Comparison of ENCODE assay signal across 8 cellular contexts in genomic region chr11:30586251-30587144, GRCh38. TPM values are rescaled to one million over a fixed set of nuclear protein-coding genes. Genes with fewer than 3 reads are reported as not detected.
A peak's percentile ranks its signal among the peaks of the same experiment; 100 is the strongest.
DNase-seq lines count a peak whose midpoint lies in the region; ATAC-seq, FAIRE-seq and TF ChIP-seq lines count a peak whose summit lies in the region.

MPPED2 (minus strand) TSS chr11:30586353; CDS start chr11:30580373, 5,980 bp downstream.

- H3K4me3 Mint-ChIP-seq in activated CD4-positive, alpha-beta memory T cell treated with anti-CD3 and anti-CD28 coated beads for 36 hours, result no peak within 1 kb of the TSS

- 25 to 37% methylated on average over 4 to 7 of the region's 49 CpGs for WGBS in gastroesophageal sphincter (ENCODE audit: low coverage in 1 of 2), 2 donors

- ATAC-seq in GM19438 (IDR thresholded peaks at IDR 0.05; ENCODE audit: low read depth, unreplicated experiment) (peak; percentile 97), HG03460 (IDR thresholded peaks at IDR 0.05; ENCODE audit: unreplicated experiment) (peak; percentile 93), gastroesophageal sphincter (peak; percentile 50)

- H3K4me1 Mint-ChIP-seq in activated CD4-positive, alpha-beta memory T cell treated with anti-CD3 and anti-CD28 coated beads for 36 hours (ENCODE audit: low read depth), result peaks cover 2% of the 10 kb centered on the region

- H3K36me3 ChIP-seq in gastroesophageal sphincter, result no peaks in the 10 kb centered on the region

- TF ChIP-seq POLR2A in gastroesophageal sphincter (IDR thresholded peaks at IDR 0.05), result no peak

- H3K9me3 ChIP-seq in gastroesophageal sphincter, result no peaks in the 10 kb centered on the region

- DNase-seq in G401 (ENCODE audit: low spot score) (peak; percentile 24), nucleus accumbens (lab: John Stamatoyannopoulos, UW) (peak in 36 of 56 donors; percentile 8 to 77 (median 44)), RCC 7860 (ENCODE audit: low spot score) (no peak), NCI-H2107 treated with DMSO at 0.1 percent for 48 hours (lab: John Stamatoyannopoulos, UW; ENCODE audit: unreplicated experiment) (no peak)
- peak; percentile 9 for DNase-seq in activated CD4-positive, alpha-beta memory T cell treated with anti-CD3 and anti-CD28 coated beads for 36 hours

- intact Hi-C loops in activated CD4-positive, alpha-beta memory T cell treated with anti-CD3 and anti-CD28 coated beads for 36 hours (cut with micrococcal nuclease), result no loop called here

- H3K27ac Mint-ChIP-seq in activated CD4-positive, alpha-beta memory T cell treated with anti-CD3 and anti-CD28 coated beads for 36 hours, result no peak within 1 kb of the TSS

- H3K4me1 ChIP-seq in gastroesophageal sphincter, result peaks cover 0 to 39% (median 0%) of the 10 kb centered on the region in 3 donors

- peaks cover 38% of the 10 kb centered on the region for H3K27me3 Mint-ChIP-seq in activated CD4-positive, alpha-beta memory T cell treated with anti-CD3 and anti-CD28 coated beads for 36 hours

- H3K4me3 ChIP-seq in gastroesophageal sphincter, result peak within 1 kb of the TSS; percentile 49 to 81

- peak; percentile 14 to 58 (median 40) for TF ChIP-seq CTCF in gastroesophageal sphincter (IDR thresholded peaks at IDR 0.05)

- in situ Hi-C loops in G401 (cut with HindIII; ENCODE audit: low sequenced_read_pairs), result no loop called here

- no peak for TF ChIP-seq EP300 in gastroesophageal sphincter (IDR thresholded peaks at IDR 0.05)

- CTCF ChIA-PET in activated CD4-positive, alpha-beta memory T cell treated with anti-CD3 and anti-CD28 coated beads for 36 hours (lab: Charles Lee), result no interaction called here

- H3K36me3 Mint-ChIP-seq in activated CD4-positive, alpha-beta memory T cell treated with anti-CD3 and anti-CD28 coated beads for 36 hours, result peaks cover 2% of the 10 kb centered on the region

- H3K9me3 Mint-ChIP-seq in activated CD4-positive, alpha-beta memory T cell treated with anti-CD3 and anti-CD28 coated beads for 36 hours, result no peaks in the 10 kb centered on the region

- peaks cover 10% of the 10 kb centered on the region for H3K27me3 ChIP-seq in gastroesophageal sphincter

- H3K27ac ChIP-seq in gastroesophageal sphincter, result peak within 1 kb of the TSS; percentile 11 to 88 (median 87)

- POLR2A ChIA-PET in activated CD4-positive, alpha-beta memory T cell treated with anti-CD3 and anti-CD28 coated beads for 36 hours (lab: Charles Lee), result no interaction called here

- no peak for FAIRE-seq in RCC 7860 (lab: Jason Lieb, UNC)

RNA-seq across cellular contexts. Expression of gene MPPED2, which starts in this region (rescaled TPM):
- total RNA-seq in G401 (2014; rRNA removed; shearing (Covaris generic)), result not detected in 2 replicates
- not detected for total RNA-seq in activated CD4-positive, alpha-beta memory T cell treated with anti-CD3 and anti-CD28 coated beads for 36 hours
- total RNA-seq in gastroesophageal sphincter, result 10 to 100 TPM in 1 of 4 donors, 1 to 10 TPM in 3; 1.4 to 17.9 (median 5.3) TPM

Comparison
In these comparisons a context has a peak if more than half of its experiments do, and no peak if none do; other contexts are left out.
1. Peak in DNase-seq in G401; RNA of the gene not detected or under 1 TPM.
2. Peak in DNase-seq in activated CD4-positive, alpha-beta memory T cell treated with anti-CD3 and anti-CD28 coated beads for 36 hours; RNA of the gene not detected or under 1 TPM.
3. DNase-seq: peak in nucleus accumbens (36 of 56); none in RCC 7860 (single experiment) and NCI-H2107 treated with DMSO at 0.1 percent for 48 hours (single experiment).
4. Peak in every context shown above with its lines, with median percentiles within 50 percentile points of each other: ATAC-seq.